Comparison of ENCODE assay signal across 19 cellular contexts in the genomic region with DNA sequence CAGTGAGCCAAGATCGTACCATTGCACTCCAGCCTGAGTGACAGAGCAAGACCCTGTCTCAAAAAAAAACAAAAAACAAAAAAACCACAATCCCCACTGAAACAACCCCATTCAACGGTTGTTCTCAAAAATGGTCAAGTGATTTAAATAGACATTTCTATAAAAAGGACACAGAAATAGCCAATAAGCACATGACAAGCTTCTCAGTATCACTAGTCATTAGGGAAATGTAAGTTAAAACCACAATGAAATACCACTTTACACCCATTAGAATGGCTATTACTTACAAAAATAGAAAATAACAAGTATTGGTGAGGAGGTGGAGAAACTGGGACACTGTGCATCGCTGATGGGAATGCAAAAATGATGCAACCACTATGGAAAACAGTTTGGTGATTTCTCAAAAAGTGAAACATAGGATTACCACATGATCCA. TPM values are rescaled to one million over a fixed set of nuclear protein-coding genes. Genes with fewer than 3 reads are reported as not detected.
A peak's percentile ranks its signal among the peaks of the same experiment; 100 is the strongest.
DNase-seq lines count a peak whose midpoint lies in the region; ATAC-seq, FAIRE-seq and TF ChIP-seq lines count a peak whose summit lies in the region.
"Had no signal": no experiment of that assay in that cellular context is flagged by ENCODE, and none has a peak within 500 bp of the region (broad histone marks: within the 10 kb centered on the region; RNA-seq: fewer than 3 reads in every experiment).

No MANE protein-coding gene starts in this region.

- H3K4me3 ChIP-seq in GM12878, result no peak overlapping the region

- FAIRE-seq in GM12878 (lab: Jason Lieb, UNC), result peak; percentile 79
- FAIRE-seq: H1, keratinocyte had no signal

- H3K4me1 ChIP-seq in GM12878 (ENCODE audit: control insufficient read depth, insufficient read depth, low read length), result peaks cover 17% of the 10 kb centered on the region
- H3K4me1 ChIP-seq: parathyroid adenoma had no signal

- peak overlapping the region; percentile 53; the same call in 1 of the 2 replicates for H3K27ac ChIP-seq in GM12878 (ENCODE audit: control insufficient read depth, insufficient read depth)
- H3K27ac ChIP-seq: epithelial cell of prostate, parathyroid adenoma had no signal

- no TSS peak for BruUV-seq in GM12878 (replicated peaks; lab: Mats Ljungman, UMichigan)

- H3K27me3 ChIP-seq in GM12878 (replicated peaks in 1 of 2; ENCODE audit: control insufficient read depth in 2 of 2, insufficient read depth in 2 of 2, low read length in 1 of 2), result no peaks in the 10 kb centered on the region

- POLR2A ChIA-PET in GM12878 (lab: Charles Lee), result interaction anchor here (0.6 to 0.7 kb wide), 2 partner anchors 10 to 25 kb away, joined by 3 read pairs; no protein-coding TSS in a partner anchor

- H3K4me2 ChIP-seq in GM12878 (ENCODE audit: control insufficient read depth, insufficient read depth), result peak overlapping the region; percentile 68; the same call in 1 of the 2 replicates

- TF ChIP-seq RAD21 in GM12878 (IDR thresholded peaks at IDR 0.05; ENCODE audit: insufficient read depth, low read depth, low read length), result no peak

- in situ Hi-C loops in GM12878 (cut with MboI), result no loop called here

- WGBS in GM12878 (ENCODE audit: insufficient coverage, insufficient replicate concordance, low lambda C conversion rate, missing lambda C conversion rate), result 5% methylated on average over 3 of the region's 3 CpGs

- H3K36me3 ChIP-seq in GM12878 (ENCODE audit: control insufficient read depth in 2 of 2, insufficient read depth in 2 of 2, low read length in 1 of 2), result no peaks in the 10 kb centered on the region

- TF ChIP-seq POLR2A in GM12878 (IDR thresholded peaks at IDR 0.05; ENCODE audit: low read depth, low read length), result no peak

- TF ChIP-seq EP300 in GM12878 (IDR thresholded peaks at IDR 0.05; ENCODE audit: borderline replicate concordance in 1 of 2, control insufficient read depth in 1 of 2, low read depth in 2 of 2, low read length in 2 of 2), result peak in 1 of 2 experiments; percentile 81; a peak in 2 of 4 replicates

- H3K9ac ChIP-seq in GM12878 (ENCODE audit: control insufficient read depth, insufficient read depth, low read length), result no peak overlapping the region
- H3K9ac ChIP-seq: parathyroid adenoma had no signal

- intact Hi-C loops in GM12878 (cut with micrococcal nuclease; ENCODE audit: unreplicated experiment), result no loop called here

- CTCF ChIA-PET in GM12878 (lab: Yijun Ruan, JAX), result interaction anchor here (1.1 to 2.9 kb wide), 2 partner anchors 14 to 48 kb away, joined by 3 to 13 read pairs; no protein-coding TSS in a partner anchor

- H3K79me2 ChIP-seq in GM12878 (ENCODE audit: control insufficient read depth, insufficient read depth, low read length), result no peaks in the 10 kb centered on the region
- H3K79me2 ChIP-seq: parathyroid adenoma had no signal

- no peak for TF ChIP-seq CTCF in GM12878 (IDR thresholded peaks at IDR 0.05 in 2 of 3, conservative IDR thresholded peaks at IDR 0.05 in 1 of 3; ENCODE audit: control insufficient read depth in 2 of 3, extremely low read depth in 1 of 3, insufficient read depth in 1 of 3, low read depth in 3 of 3, low read length in 3 of 3)

- H3K9me3 ChIP-seq in GM12878 (replicated peaks; ENCODE audit: control insufficient read depth, insufficient read depth, low read length), result peaks cover 10% of the 10 kb centered on the region; the same call in 2 of the 3 replicates

- ATAC-seq in GM18868 (IDR thresholded peaks at IDR 0.05; ENCODE audit: unreplicated experiment) (peak; percentile 81), GM21576 (IDR thresholded peaks at IDR 0.05; ENCODE audit: unreplicated experiment) (peak; percentile 61), HG03108 (IDR thresholded peaks at IDR 0.05; ENCODE audit: unreplicated experiment) (peak; percentile 81), GM12878 (peak; percentile 86), HG03280 (IDR thresholded peaks at IDR 0.05; ENCODE audit: unreplicated experiment) (no peak)
- ATAC-seq: activated CD4-positive, CD25-positive, alpha-beta regulatory T cell treated with anti-CD3 and anti-CD28 coated beads, Interleukin-2, amount 50 U/mL, for 24 hours had no signal

- H2AFZ ChIP-seq in GM12878 (ENCODE audit: control insufficient read depth, low read depth, low read length), result no peak overlapping the region
- H2AFZ ChIP-seq: parathyroid adenoma had no signal

- DNase-seq in GM12878 (ENCODE audit: low read depth, low spot score), result peak; percentile 60
- no peak for DNase-seq in DMS114 treated with DMSO at 0.1 percent for 48 hours (lab: John Stamatoyannopoulos, UW; ENCODE audit: unreplicated experiment)
- no peak for DNase-seq in NCI-H2196 (lab: John Stamatoyannopoulos, UW; ENCODE audit: unreplicated experiment)
- no peak for DNase-seq in NCI-H510A (lab: John Stamatoyannopoulos, UW)
- DNase-seq: activated T-cell treated with anti-CD3 and anti-CD28 coated beads, Interleukin-2, amount 50 U/mL, for 24 hours; EL; NCI-H2171; stimulated activated CD4-positive, alpha-beta T cell treated with anti-CD3 and anti-CD28 coated beads, Interleukin-12 subunit alpha, Interleukin-12 subunit beta, amount 100 ng/mL, for 4 hours; substantia nigra had no signal

- H4K20me1 ChIP-seq in GM12878 (ENCODE audit: control insufficient read depth, insufficient read depth), result no peaks in the 10 kb centered on the region

- RAD21 ChIA-PET in GM12878 (lab: Charles Lee; ENCODE audit: unreplicated experiment), result interaction anchor here (0.9 to 1.7 kb wide), 4 partner anchors 10 to 27 kb away, joined by 3 to 4 read pairs (median 4); no protein-coding TSS in a partner anchor

- SMC1A ChIA-PET in GM12878 (lab: Charles Lee; ENCODE audit: uncharacterized antibody, unreplicated experiment), result interaction anchor here (0.9 to 1.6 kb wide), 7 partner anchors 11 to 84 kb away, joined by 3 to 12 read pairs (median 4); no protein-coding TSS in a partner anchor

TF ChIP-seq in GM12878, 131 proteins besides CTCF, POLR2A, EP300 and RAD21 (continues in another document):
- TF ChIP-seq SMARCA5 (IDR thresholded peaks at IDR 0.05) (no peak), CREM (IDR thresholded peaks at IDR 0.05; ENCODE audit: low read depth) (peak; percentile 65; the same call in 1 of the 2 replicates), SIX5 (IDR thresholded peaks at IDR 0.05; ENCODE audit: low read depth, low read length, severe bottlenecking) (no peak), MYC (IDR thresholded peaks at IDR 0.05; ENCODE audit: insufficient read depth, insufficient read length, insufficient replicate concordance, low read length, severe bottlenecking) (no peak), EGR1 (IDR thresholded peaks at IDR 0.05; ENCODE audit: borderline replicate concordance in 1 of 2, low read depth in 2 of 2, low read length in 2 of 2) (no peak), RB1 (IDR thresholded peaks at IDR 0.05; ENCODE audit: borderline replicate concordance) (no peak), ZSCAN29 (IDR thresholded peaks at IDR 0.05) (no peak)

RNA-seq across cellular contexts. Expression of gene MYLK3, which starts 26.6 kb away (rescaled TPM):
- 1.7 and 1.9 TPM in 2 replicates for total RNA-seq in GM12878 (2013; cell fraction: nucleolus; rRNA removed)
- 0.27 and 0.28 TPM in 2 replicates for total RNA-seq in GM12878 (2014; rRNA removed)
- total RNA-seq in GM12878 (2014; rRNA removed; fragmentation: Illumina TruSeq; extraction: Trizol), result 0.14 and 0.27 TPM in 2 replicates
- total RNA-seq in GM12878 (2021), result 0.37 and 0.46 TPM in 2 replicates
- polyA plus RNA-seq in GM12878 (2011; ENCODE audit: low read depth), result 0.12 TPM
- polyA plus RNA-seq in GM12878 (2011; rRNA removed), result 0.15 and 0.20 TPM in 2 replicates
- 0.17 and 0.18 TPM in 2 replicates for polyA plus RNA-seq in GM12878 (2011; cell fraction: cytosol; rRNA removed)
- 0.15 and 0.20 TPM in 2 replicates for polyA plus RNA-seq in GM12878 (2011; cell fraction: nucleus; rRNA removed)
- 0.32 and 0.45 TPM in 2 replicates for polyA plus RNA-seq in GM12878 (2012)
- 0.12 and 0.14 TPM in 2 replicates for polyA plus RNA-seq in GM12878 (2014; fragmentation: Illumina TruSeq; extraction: Trizol)
- polyA plus RNA-seq in GM12878 (2014; fragmentation: Nextera tagmentation; extraction: Ambion mirVana), result under 1 TPM; 0.02 to 0.05 TPM
- polyA plus RNA-seq in GM12878 (2014; rRNA removed), result 0.17 and 0.37 TPM in 2 replicates
- polyA plus RNA-seq in GM12878 (2016; fragmentation: Nextera tagmentation; extraction: Ambion mirVana), result under 1 TPM; 0.18 to 0.21 TPM
- polyA minus RNA-seq in GM12878 (2011; rRNA and poly(A)+ RNA removed), result 0.62 and 0.66 TPM in 2 replicates
- 0.40 TPM in 1 of 2 replicates, not detected in the other for polyA minus RNA-seq in GM12878 (2011; cell fraction: cytosol; rRNA and poly(A)+ RNA removed)
- 1.1 TPM in 2 replicates for polyA minus RNA-seq in GM12878 (2011; cell fraction: nucleus; rRNA and poly(A)+ RNA removed)
- total RNA-seq: MCF 10A had no signal

RNA-seq across cellular contexts. Expression of gene C16orf87, which starts 56.2 kb away (rescaled TPM):
- total RNA-seq in GM12878 (2013; cell fraction: nucleolus; rRNA removed), result 16.2 and 17.0 TPM in 2 replicates
- total RNA-seq in GM12878 (2014; rRNA removed) (18.4 and 24.3 TPM in 2 replicates), GM12878 (2014; rRNA removed; fragmentation: Illumina TruSeq; extraction: Trizol) (32.6 and 34.9 TPM in 2 replicates), GM12878 (2021) (21.8 and 21.9 TPM in 2 replicates)
- 12.4 TPM for polyA plus RNA-seq in GM12878 (2011; ENCODE audit: low read depth)
- polyA plus RNA-seq in GM12878 (2011; rRNA removed) (19.7 and 30.8 TPM in 2 replicates), GM12878 (2014; fragmentation: Illumina TruSeq; extraction: Trizol) (29.3 and 40.1 TPM in 2 replicates), GM12878 (2014; fragmentation: Nextera tagmentation; extraction: Ambion mirVana) (10 to 100 TPM; 49.0 to 51.8 TPM), GM12878 (2014; rRNA removed) (16.8 and 18.5 TPM in 2 replicates), GM12878 (2016; fragmentation: Nextera tagmentation; extraction: Ambion mirVana) (10 to 100 TPM; 69.8 to 72.6 TPM)
- 4.3 and 5.1 TPM in 2 replicates for polyA plus RNA-seq in GM12878 (2011; cell fraction: cytosol; rRNA removed)
- 5.9 TPM in 2 replicates for polyA plus RNA-seq in GM12878 (2011; cell fraction: nucleus; rRNA removed)
- polyA plus RNA-seq in GM12878 (2012), result 19.6 and 27.0 TPM in 2 replicates
- polyA minus RNA-seq in GM12878 (2011; rRNA and poly(A)+ RNA removed), result 5.1 and 10.2 TPM in 2 replicates
- 4.2 and 4.9 TPM in 2 replicates for polyA minus RNA-seq in GM12878 (2011; cell fraction: cytosol; rRNA and poly(A)+ RNA removed)
- 4.1 and 7.7 TPM in 2 replicates for polyA minus RNA-seq in GM12878 (2011; cell fraction: nucleus; rRNA and poly(A)+ RNA removed)
